Comparison of ENCODE assay signal across 30 cellular contexts in genomic region chr4:85024671-85025070, GRCh38.
"Had no signal": no experiment of that assay in that cellular context is flagged by ENCODE, and none has a peak within 500 bp of the region (broad histone marks: within the 10 kb centered on the region; RNA-seq: fewer than 3 reads in every experiment).

No MANE protein-coding gene starts in this region.

- H3K9me3 ChIP-seq: adrenal gland, body of pancreas, Peyer's patch had no signal

- FAIRE-seq: astrocyte, K562 had no signal

- H3K4me3 ChIP-seq: adrenal gland, body of pancreas, breast epithelium, K562, Peyer's patch had no signal

- H3K27ac ChIP-seq: adrenal gland, body of pancreas, breast epithelium, Peyer's patch, RWPE1 had no signal

- H3K27me3 ChIP-seq: adrenal gland, body of pancreas, breast epithelium, Peyer's patch had no signal

- DNase-seq: activated CD4-positive, alpha-beta memory T cell treated with anti-CD3 and anti-CD28 coated beads for 36 hours; activated CD4-positive, alpha-beta T cell treated with anti-CD3 and anti-CD28 coated beads for 36 hours; activated CD4-positive, alpha-beta T cell treated with anti-CD3 and anti-CD28 coated beads, Interleukin-2, amount 50 U/mL, for 1 hour; activated CD8-positive, alpha-beta memory T cell treated with anti-CD3 and anti-CD28 coated beads, Interleukin-2, amount 50 U/mL, for 4 hours; activated gamma-delta T cell treated with Interleukin-2 at 50 U/mL for 16 hours; activated naive CD4-positive, alpha-beta T cell treated with anti-CD3 and anti-CD28 coated beads for 36 hours; activated T-cell treated with anti-CD3 and anti-CD28 coated beads for 4 hours; activated T-cell treated with anti-CD3 and anti-CD28 coated beads, Interleukin-2, amount 50 U/mL, for 4 hours; adrenal gland; NCI-H1105; NCI-H1417 treated with DMSO at 0.1 percent for 48 hours; NCI-H187 treated with DMSO at 0.1 percent for 48 hours; NCI-H2081 treated with DMSO at 0.1 percent for 48 hours; NCI-H226; NCI-H510A; NCI-H526; NCI-H748 treated with DMSO at 0.1 percent for 48 hours; NK-92 treated with Interleukin-12 subunit alpha and Interleukin-12 subunit beta, amount 100 ng/mL, for 24 hours; PC-3; Peyer's patch; SIG-M5; SW 1271; T1000 had no signal

- ATAC-seq: activated CD4-positive, alpha-beta T cell treated with anti-CD3 and anti-CD28 coated beads for 36 hours; activated naive CD4-positive, alpha-beta T cell treated with anti-CD3 and anti-CD28 coated beads, Interleukin-2, amount 50 U/mL, for 72 hours; activated T-cell treated with anti-CD3 and anti-CD28 coated beads, Interleukin-2, amount 50 U/mL, for 4 hours; body of pancreas; K562; PC-3; Right ventricle myocardium inferior had no signal

- H3K4me1 ChIP-seq: adrenal gland, body of pancreas, breast epithelium, Peyer's patch had no signal

- H3K36me3 ChIP-seq: adrenal gland, breast epithelium, Peyer's patch had no signal
